17 cellular contexts compared by ENCODE assay signal in the genomic region with DNA sequence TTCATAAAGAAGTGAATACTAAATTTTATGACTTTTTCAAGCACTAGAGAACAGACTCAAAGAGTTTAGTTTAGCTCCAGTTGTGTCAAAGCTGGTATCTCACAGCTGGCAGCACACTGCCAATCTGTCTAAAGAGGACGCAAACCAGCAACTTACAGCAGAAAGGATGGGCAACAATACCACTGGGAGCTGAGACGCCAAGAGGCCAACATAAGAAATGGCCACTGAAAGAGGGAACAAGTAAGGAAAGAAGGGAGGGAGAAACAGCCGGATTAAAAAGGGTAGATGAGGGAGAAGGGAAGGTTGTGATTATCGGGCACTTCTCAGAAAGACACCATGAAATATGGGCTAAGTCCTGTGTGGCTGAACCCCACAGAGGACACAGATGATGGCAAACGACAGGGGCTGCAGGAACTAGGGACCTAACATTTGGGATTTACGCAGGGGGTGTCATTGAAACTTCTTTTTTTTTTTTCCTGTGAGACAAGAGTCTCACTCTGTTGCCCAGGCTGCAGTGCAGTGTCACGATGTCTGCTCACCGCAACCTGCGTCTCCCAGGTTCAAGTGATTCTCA. TPM values are rescaled to one million over a fixed set of nuclear protein-coding genes. Genes with fewer than 3 reads are reported as not detected.
DNase-seq lines count a peak whose midpoint lies in the region; ATAC-seq, FAIRE-seq and TF ChIP-seq lines count a peak whose summit lies in the region.
"Had no signal": no experiment of that assay in that cellular context is flagged by ENCODE, and none has a peak within 500 bp of the region (broad histone marks: within the 10 kb centered on the region; RNA-seq: fewer than 3 reads in every experiment).

No MANE protein-coding gene starts in this region.

- TF ChIP-seq EP300 in K562 (IDR thresholded peaks at IDR 0.05; ENCODE audit: low read length), result no peak

- no peak overlapping the region for H3K4me3 Mint-ChIP-seq in activated naive CD4-positive, alpha-beta T cell treated with anti-CD3 and anti-CD28 coated beads, Interleukin-2, amount 10 ng/mL, durations not matched to agents 7 days and 5 days
- H3K4me3 Mint-ChIP-seq: CD4-positive, CD25-positive, alpha-beta regulatory T cell; H9 had no signal

- no peaks in the 10 kb centered on the region for H3K79me2 ChIP-seq in K562 (ENCODE audit: control insufficient read depth, insufficient read depth, low read length)

- 0 out of 2 replicates have a peak, but pooled peaks have one; percentile 37 for TF ChIP-seq POLR2A in K562 (conservative IDR thresholded peaks at IDR 0.05)

- WGBS in K562 (ENCODE audit: insufficient coverage, low coverage, missing lambda C conversion rate), result 85% methylated on average over 9 of the region's 9 CpGs

- H3K9ac ChIP-seq in K562 (ENCODE audit: insufficient read depth in 1 of 2, low read depth in 2 of 2, low read length in 2 of 2), result no peak overlapping the region
- H3K9ac ChIP-seq: BLaER1 treated with 17β-estradiol and CSF1 and Interleukin-3, amounts not matched to agents 10 nM and 100 nM; GM23248 had no signal

- no peak for DNase-seq in activated naive CD4-positive, alpha-beta T cell treated with anti-CD3 and anti-CD28 coated beads, Interleukin-2, amount 10 ng/mL, durations not matched to agents 7 days and 5 days
- no peak for DNase-seq in activated naive CD4-positive, alpha-beta T cell (lab: John Stamatoyannopoulos, UW)
- DNase-seq in K562 (ENCODE audit: extremely low read depth in 1 of 4, low spot score in 3 of 4), result peak in 1 of 4 experiments; percentile 36
- DNase-seq in left lobe of liver (ENCODE audit: low spot score), result peak; percentile 4
- no peak for DNase-seq in NCI-H1417 (lab: John Stamatoyannopoulos, UW)
- no peak for DNase-seq in H4 (ENCODE audit: low spot score)
- DNase-seq in NCI-H187 (lab: John Stamatoyannopoulos, UW), result no peak
- DNase-seq: ACHN; CD4-positive, CD25-positive, alpha-beta regulatory T cell; DMS79; GM23248; H9 had no signal

- H3K36me3 ChIP-seq in K562 (ENCODE audit: control insufficient read depth, insufficient read depth, low read length), result peaks cover 80% of the 10 kb centered on the region

- POLR2A ChIA-PET in K562 (lab: Yijun Ruan, JAX), result interaction anchor here (0.6 to 2.3 kb wide), 5 partner anchors 9 to 80 kb away, joined by 3 to 8 read pairs (median 4); no protein-coding TSS in a partner anchor

- no peak for TF ChIP-seq CTCF in K562 (IDR thresholded peaks at IDR 0.05 in 2 of 3, conservative IDR thresholded peaks at IDR 0.05 in 1 of 3; ENCODE audit: insufficient read depth in 2 of 3, low read depth in 1 of 3, low read length in 3 of 3)

- intact Hi-C loops in K562 (cut with micrococcal nuclease), result no loop called here

- no peaks in the 10 kb centered on the region for H3K9me3 Mint-ChIP-seq in activated naive CD4-positive, alpha-beta T cell treated with anti-CD3 and anti-CD28 coated beads, Interleukin-2, amount 10 ng/mL, durations not matched to agents 7 days and 5 days
- H3K9me3 Mint-ChIP-seq: CD4-positive, CD25-positive, alpha-beta regulatory T cell; H9 had no signal

- CTCF ChIA-PET in activated naive CD4-positive, alpha-beta T cell treated with anti-CD3 and anti-CD28 coated beads, Interleukin-2, amount 10 ng/mL, durations not matched to agents 7 days and 5 days (lab: Charles Lee), result no interaction called here
- CTCF ChIA-PET in K562 (lab: Yijun Ruan, JAX; ENCODE audit: low intra/inter-chr PET ratio), result no interaction called here

- H3K27me3 ChIP-seq in K562 (ENCODE audit: control insufficient read depth in 2 of 2, insufficient read depth in 2 of 2, low read length in 2 of 2), result no peaks in the 10 kb centered on the region
- H3K27me3 ChIP-seq: BLaER1 treated with 17β-estradiol and CSF1 and Interleukin-3, amounts not matched to agents 10 nM and 100 nM had no signal

- no peak overlapping the region for H3K4me2 ChIP-seq in K562 (ENCODE audit: insufficient read depth, low read length)
- H3K4me2 ChIP-seq: BLaER1 treated with 17β-estradiol and CSF1 and Interleukin-3, amounts not matched to agents 10 nM and 100 nM had no signal

- no peaks in the 10 kb centered on the region for H3K4me1 ChIP-seq in K562 (replicated peaks in 1 of 2; ENCODE audit: control insufficient read depth in 2 of 2, insufficient read depth in 2 of 2, low read length in 2 of 2)

- no TSS peak for BruUV-seq in K562 (replicated peaks; lab: Mats Ljungman, UMichigan)

- H3K27ac Mint-ChIP-seq in activated naive CD4-positive, alpha-beta T cell treated with anti-CD3 and anti-CD28 coated beads, Interleukin-2, amount 10 ng/mL, durations not matched to agents 7 days and 5 days, result peak overlapping the region; percentile 33

- no peaks in the 10 kb centered on the region for H3K9me1 ChIP-seq in K562 (ENCODE audit: control insufficient read depth, insufficient read depth, low read length)

- FAIRE-seq in K562 (lab: Jason Lieb, UNC), result no peak
- FAIRE-seq: GM12878, GM18507 had no signal

- H2AFZ ChIP-seq in K562 (ENCODE audit: low read depth, low read length), result no peak overlapping the region
- H2AFZ ChIP-seq: GM23248 had no signal

- no peaks in the 10 kb centered on the region for H3K9me3 ChIP-seq in K562 (replicated peaks; ENCODE audit: control insufficient read depth, insufficient read depth, low read depth, low read length)
- H3K9me3 ChIP-seq: BLaER1 treated with 17β-estradiol and CSF1 and Interleukin-3, amounts not matched to agents 10 nM and 100 nM had no signal

- H3K36me3 Mint-ChIP-seq in activated naive CD4-positive, alpha-beta T cell treated with anti-CD3 and anti-CD28 coated beads, Interleukin-2, amount 10 ng/mL, durations not matched to agents 7 days and 5 days, result peaks cover 55% of the 10 kb centered on the region

- H3K4me1 Mint-ChIP-seq in activated naive CD4-positive, alpha-beta T cell treated with anti-CD3 and anti-CD28 coated beads, Interleukin-2, amount 10 ng/mL, durations not matched to agents 7 days and 5 days, result peaks cover 14% of the 10 kb centered on the region
- H3K4me1 Mint-ChIP-seq: H9 had no signal

- peaks cover 5% of the 10 kb centered on the region; the same call in 1 of the 2 replicates for H4K20me1 ChIP-seq in K562 (replicated peaks; ENCODE audit: control insufficient read depth, insufficient read depth, low read length)

- H3K27ac ChIP-seq in K562 (ENCODE audit: extremely low read depth, low read depth, low read length), result no peak overlapping the region
- H3K27ac ChIP-seq: BLaER1 treated with 17β-estradiol and CSF1 and Interleukin-3, amounts not matched to agents 10 nM and 100 nM; GM23248 had no signal

- no peak overlapping the region for H3K4me3 ChIP-seq in K562
- H3K4me3 ChIP-seq: BLaER1 treated with 17β-estradiol and CSF1 and Interleukin-3, amounts not matched to agents 10 nM and 100 nM; GM12878; GM23248 had no signal

- ATAC-seq in K562, result no peak
- ATAC-seq in left lobe of liver, result no peak
- ATAC-seq: GM12878 had no signal

- H3K27me3 Mint-ChIP-seq in activated naive CD4-positive, alpha-beta T cell treated with anti-CD3 and anti-CD28 coated beads, Interleukin-2, amount 10 ng/mL, durations not matched to agents 7 days and 5 days, result no peaks in the 10 kb centered on the region
- H3K27me3 Mint-ChIP-seq: CD4-positive, CD25-positive, alpha-beta regulatory T cell had no signal

- TF ChIP-seq RAD21 in K562 (CRISPR knock-in tag; conservative IDR thresholded peaks at IDR 0.05 in 1 of 2, IDR thresholded peaks at IDR 0.05 in 1 of 2), result no peak

- in situ Hi-C loops in K562 (cut with MboI), result no loop called here

RNA-seq across cellular contexts. Expression of gene SERPIND1, which starts 41.7 kb away (rescaled TPM):
- total RNA-seq in K562 (2011; cell fraction: chromatin; rRNA removed; ENCODE audit: low replicate concordance), result not detected in 2 replicates
- total RNA-seq in K562 (2011; cell fraction: nucleolus; rRNA removed), result not detected in 2 replicates
- total RNA-seq in K562 (2011; cell fraction: nucleoplasm; rRNA removed), result not detected in 2 replicates
- total RNA-seq in K562 (2014; rRNA removed) (not detected in 2 replicates), K562 (2014; rRNA removed; fragmentation: Illumina TruSeq; extraction: Trizol) (not detected in 2 replicates), K562 (2015; rRNA removed; fragmentation: Illumina TruSeq; extraction: Trizol) (not detected in 2 replicates), K562 (2021) (0.09 and 0.22 TPM in 2 replicates), left lobe of liver (261 TPM)
- polyA plus RNA-seq in K562 (2011; rRNA removed) (not detected in 2 replicates), K562 (2014; fragmentation: Illumina TruSeq; extraction: Trizol) (not detected in 2 replicates), K562 (2014; fragmentation: Nextera tagmentation; extraction: Ambion mirVana) (under 1 TPM; 0.04 to 0.11 TPM), K562 (2014; rRNA removed) (not detected in 2 replicates)
- not detected in 2 replicates for polyA plus RNA-seq in K562 (2011; cell fraction: cytosol; rRNA removed)
- not detected in 2 replicates for polyA plus RNA-seq in K562 (2011; cell fraction: nucleus; rRNA removed)
- 0.11 and 0.16 TPM in 2 replicates for polyA plus RNA-seq in K562 (2012)
- not detected in 2 replicates for polyA minus RNA-seq in K562 (2011; rRNA and poly(A)+ RNA removed)
- 1.0 TPM in 1 of 2 replicates, not detected in the other for polyA minus RNA-seq in K562 (2011; cell fraction: cytosol; rRNA and poly(A)+ RNA removed)
- not detected in 2 replicates for polyA minus RNA-seq in K562 (2011; cell fraction: nucleus; rRNA and poly(A)+ RNA removed)
- total RNA-seq in H4 (2014; rRNA removed; shearing (Covaris generic)), result not detected in 2 replicates
- total RNA-seq: A172; CD4-positive, CD25-positive, alpha-beta regulatory T cell; G401; GM23248; H9 had no signal

RNA-seq across cellular contexts. Expression of gene PI4KA, which starts 43.0 kb away (rescaled TPM):
- total RNA-seq in K562 (2011; cell fraction: chromatin; rRNA removed; ENCODE audit: low replicate concordance), result 856 and 1,421 TPM in 2 replicates
- total RNA-seq in K562 (2011; cell fraction: nucleolus; rRNA removed), result 627 and 658 TPM in 2 replicates
- total RNA-seq in K562 (2011; cell fraction: nucleoplasm; rRNA removed), result 567 and 576 TPM in 2 replicates
- total RNA-seq in K562 (2014; rRNA removed) (103 and 117 TPM in 2 replicates), K562 (2014; rRNA removed; fragmentation: Illumina TruSeq; extraction: Trizol) (62.3 and 63.7 TPM in 2 replicates), K562 (2015; rRNA removed; fragmentation: Illumina TruSeq; extraction: Trizol) (75.3 and 82.5 TPM in 2 replicates), K562 (2021) (173 and 187 TPM in 2 replicates), left lobe of liver (40.4 TPM)
- polyA plus RNA-seq in K562 (2011; rRNA removed) (84.7 and 128 TPM in 2 replicates), K562 (2014; fragmentation: Illumina TruSeq; extraction: Trizol) (124 and 127 TPM in 2 replicates), K562 (2014; fragmentation: Nextera tagmentation; extraction: Ambion mirVana) (10 to 100 TPM in 1 of 2 experiments, 1 to 10 TPM in 1; 7.3 to 11.1 TPM), K562 (2014; rRNA removed) (116 and 125 TPM in 2 replicates)
- 76.2 and 84.4 TPM in 2 replicates for polyA plus RNA-seq in K562 (2011; cell fraction: cytosol; rRNA removed)
- polyA plus RNA-seq in K562 (2011; cell fraction: nucleus; rRNA removed), result 448 and 556 TPM in 2 replicates
- polyA plus RNA-seq in K562 (2012), result 142 and 181 TPM in 2 replicates
- 160 and 176 TPM in 2 replicates for polyA minus RNA-seq in K562 (2011; rRNA and poly(A)+ RNA removed)
- 98.9 and 161 TPM in 2 replicates for polyA minus RNA-seq in K562 (2011; cell fraction: cytosol; rRNA and poly(A)+ RNA removed)
- 188 and 253 TPM in 2 replicates for polyA minus RNA-seq in K562 (2011; cell fraction: nucleus; rRNA and poly(A)+ RNA removed)
- total RNA-seq in H4 (2014; rRNA removed; shearing (Covaris generic)), result 12.6 and 19.6 TPM in 2 replicates

RNA-seq across cellular contexts. Expression of gene SNAP29, which starts 43.2 kb away (rescaled TPM):
- 63.6 and 66.4 TPM in 2 replicates for total RNA-seq in K562 (2011; cell fraction: chromatin; rRNA removed; ENCODE audit: low replicate concordance)
- total RNA-seq in K562 (2011; cell fraction: nucleolus; rRNA removed), result 39.3 and 45.4 TPM in 2 replicates
- 59.8 and 84.4 TPM in 2 replicates for total RNA-seq in K562 (2011; cell fraction: nucleoplasm; rRNA removed)
- total RNA-seq in K562 (2014; rRNA removed), result 71.4 and 89.3 TPM in 2 replicates
- 58.1 and 64.4 TPM in 2 replicates for total RNA-seq in K562 (2014; rRNA removed; fragmentation: Illumina TruSeq; extraction: Trizol)
- 70.6 and 75.9 TPM in 2 replicates for total RNA-seq in K562 (2015; rRNA removed; fragmentation: Illumina TruSeq; extraction: Trizol)
- 122 and 123 TPM in 2 replicates for total RNA-seq in K562 (2021)
- 187 and 200 TPM in 2 replicates for polyA plus RNA-seq in K562 (2011; rRNA removed)
- polyA plus RNA-seq in K562 (2011; cell fraction: cytosol; rRNA removed), result 97.0 and 115 TPM in 2 replicates
- polyA plus RNA-seq in K562 (2011; cell fraction: nucleus; rRNA removed), result 51.6 and 70.0 TPM in 2 replicates
- 105 and 162 TPM in 2 replicates for polyA plus RNA-seq in K562 (2012)
- 181 and 250 TPM in 2 replicates for polyA plus RNA-seq in K562 (2014; fragmentation: Illumina TruSeq; extraction: Trizol)
- 10 to 100 TPM; 19.5 to 22.8 TPM for polyA plus RNA-seq in K562 (2014; fragmentation: Nextera tagmentation; extraction: Ambion mirVana)
- 136 and 161 TPM in 2 replicates for polyA plus RNA-seq in K562 (2014; rRNA removed)
- polyA minus RNA-seq in K562 (2011; rRNA and poly(A)+ RNA removed), result 89.0 and 94.5 TPM in 2 replicates
- polyA minus RNA-seq in K562 (2011; cell fraction: cytosol; rRNA and poly(A)+ RNA removed), result 44.9 and 53.1 TPM in 2 replicates
- polyA minus RNA-seq in K562 (2011; cell fraction: nucleus; rRNA and poly(A)+ RNA removed), result 14.3 and 25.0 TPM in 2 replicates
- total RNA-seq in left lobe of liver, result 24.6 TPM
- 5.0 and 6.1 TPM in 2 replicates for total RNA-seq in H4 (2014; rRNA removed; shearing (Covaris generic))

Comparison
In these comparisons a context has a peak if more than half of its experiments do, and no peak if none do; other contexts are left out.
1. RNA of gene SERPIND1, which starts 41.7 kb away (total RNA-seq): 261 TPM in left lobe of liver (single experiment); 0.09 to 0.22 TPM in K562 and not detected in H4; every median in the first group is over 100 times any median in the second.